Comparison of ENCODE assay signal across 29 cellular contexts in genomic region chr3:147396709-147397046, GRCh38. TPM values are rescaled to one million over a fixed set of nuclear protein-coding genes. Genes with fewer than 3 reads are reported as not detected.
DNase-seq lines count a peak whose midpoint lies in the region; FAIRE-seq and TF ChIP-seq lines count a peak whose summit lies in the region.
"Had no signal": no experiment of that assay in that cellular context is flagged by ENCODE, and none has a peak within 500 bp of the region (broad histone marks: within the 10 kb centered on the region; RNA-seq: fewer than 3 reads in every experiment).

No MANE protein-coding gene starts in this region.

- H3K23ac ChIP-seq in H1 (ENCODE audit: insufficient read length): no peak overlapping the region

- H4K8ac ChIP-seq in H1 (ENCODE audit: extremely low read depth, insufficient read depth, low read length): peak overlapping the region; percentile 72; the same call in 1 of the 2 replicates

- peaks cover 25% of the 10 kb centered on the region for H3K23me2 ChIP-seq in H1 (ENCODE audit: low read depth, low read length)

- CTCF ChIA-PET in H1 (lab: Charles Lee; ENCODE audit: partially characterized antibody): interaction anchor here (0.7 to 27.3 kb wide), 15 partner anchors 7 to 264 kb away, joined by 3 to 485 read pairs (median 4); partner anchors contain the start of genes ZIC1 and ZIC4

- no peak for FAIRE-seq in H1 (lab: Jason Lieb, UNC)
- FAIRE-seq: frontal cortex, keratinocyte, TTC549 had no signal

- H3K4me3 Mint-ChIP-seq in nephron progenitor cell (peak overlapping the region; percentile 32), type B pancreatic cell (peak overlapping the region; percentile 88)
- H3K4me3 Mint-ChIP-seq: activated naive CD8-positive, alpha-beta T cell treated with anti-CD3 and anti-CD28 coated beads, Interleukin-2, amount 50 U/mL, for 24 hours; natural killer cell had no signal

- no peak overlapping the region for H3K18ac ChIP-seq in H1 (ENCODE audit: extremely low read depth, low read length)

- no peak overlapping the region for H3K56ac ChIP-seq in H1 (replicated peaks; ENCODE audit: insufficient read length, low read depth, low read length)

- H3K4me1 Mint-ChIP-seq in nephron progenitor cell (peaks cover 60% of the 10 kb centered on the region), type B pancreatic cell (ENCODE audit: unreplicated experiment) (peaks cover 28% of the 10 kb centered on the region)

- H2AFZ ChIP-seq in H1 (ENCODE audit: low read length): no peak overlapping the region

- H2BK120ac ChIP-seq in H1 (replicated peaks; ENCODE audit: low read depth, low read length): no peak overlapping the region

- H3K36me3 Mint-ChIP-seq in nephron progenitor cell (ENCODE audit: low read depth) (no peaks in the 10 kb centered on the region), type B pancreatic cell (peaks cover 21% of the 10 kb centered on the region)

- H2BK5ac ChIP-seq in H1 (ENCODE audit: low read depth, low read length): no peak overlapping the region

- H3K9me3 ChIP-seq in H1 (ENCODE audit: insufficient read depth in 2 of 2, low read depth in 1 of 2, low read length in 1 of 2): no peaks in the 10 kb centered on the region
- H3K9me3 ChIP-seq: colonic mucosa had no signal

- peaks cover 4 to 43% (median 20%) of the 10 kb centered on the region in 4 experiments for H3K4me1 ChIP-seq in H1 (replicated peaks in 1 of 4; ENCODE audit: control insufficient read depth in 3 of 4, insufficient read depth in 4 of 4, low read length in 3 of 4)
- H3K4me1 ChIP-seq: colonic mucosa had no signal

- H3K4ac ChIP-seq in H1 (replicated peaks; ENCODE audit: insufficient read length, low read depth, low read length): no peak overlapping the region

- H2BK20ac ChIP-seq in H1 (ENCODE audit: low read length): no peak overlapping the region

- no peak overlapping the region for H2BK15ac ChIP-seq in H1 (ENCODE audit: low read length)

- no peaks in the 10 kb centered on the region; the same call in 1 of the 2 replicates for H3K79me1 ChIP-seq in H1 (ENCODE audit: low read depth, low read length)

- no peaks in the 10 kb centered on the region for H3K9me3 Mint-ChIP-seq in nephron progenitor cell
- no peaks in the 10 kb centered on the region for H3K9me3 Mint-ChIP-seq in type B pancreatic cell
- H3K9me3 Mint-ChIP-seq: activated naive CD8-positive, alpha-beta T cell treated with anti-CD3 and anti-CD28 coated beads, Interleukin-2, amount 50 U/mL, for 24 hours had no signal

- H3K27me3 Mint-ChIP-seq in nephron progenitor cell (ENCODE audit: low read depth, poor library complexity) (peaks cover 99% of the 10 kb centered on the region), type B pancreatic cell (peaks cover 96% of the 10 kb centered on the region)

- no peak for TF ChIP-seq CTCF in H1 (IDR thresholded peaks at IDR 0.05; ENCODE audit: control extremely low read depth in 1 of 3, insufficient read depth in 1 of 3, low read depth in 1 of 3, low read length in 3 of 3)
- no peak for TF ChIP-seq CTCF in nephron progenitor cell (IDR thresholded peaks at IDR 0.05)
- no peak for TF ChIP-seq CTCF in type B pancreatic cell (conservative IDR thresholded peaks at IDR 0.05)

- peak; percentile 40 for DNase-seq in activated CD8-positive, alpha-beta memory T cell treated with anti-CD3 and anti-CD28 coated beads for 24 hours
- DNase-seq in activated CD8-positive, alpha-beta memory T cell treated with anti-CD3 and anti-CD28 coated beads, Interleukin-2, amount 50 U/mL, for 4 hours: no peak
- DNase-seq in H1 (ENCODE audit: low read depth in 1 of 2, low spot score in 2 of 2) (no peak), nephron progenitor cell (no peak), type B pancreatic cell (ENCODE audit: extremely low spot score, unreplicated experiment) (no peak), HUDEP-2 (lab: John Stamatoyannopoulos, UW; ENCODE audit: unreplicated experiment in 76 of 76) (no peak), NCI-H187 (lab: John Stamatoyannopoulos, UW) (no peak)
- DNase-seq in activated CD4-positive, alpha-beta T cell treated with anti-CD3 and anti-CD28 coated beads, Interleukin-2, amount 50 U/mL, for 48 hours: no peak
- DNase-seq: activated gamma-delta T cell treated with Interleukin-2 at 50 U/mL for 16 hours; activated naive CD8-positive, alpha-beta T cell treated with anti-CD3 and anti-CD28 coated beads, Interleukin-2, amount 50 U/mL, for 24 hours; activated T-cell treated with anti-CD3 and anti-CD28 coated beads, Interleukin-2, amount 50 U/mL, for 1 hour; Calu3; colonic mucosa; HFFc6; Kasumi-1; MV-4-11; natural killer cell; NCI-H146; NCI-H446; stimulated activated naive CD4-positive, alpha-beta T cell; T-helper 1 cell had no signal

- no peak for TF ChIP-seq RAD21 in H1 (IDR thresholded peaks at IDR 0.05 in 1 of 2, conservative IDR thresholded peaks at IDR 0.05 in 1 of 2; ENCODE audit: low read depth in 2 of 2, low read length in 2 of 2)

- no peaks in the 10 kb centered on the region for H3K36me3 ChIP-seq in H1 (ENCODE audit: control insufficient read depth in 2 of 4, insufficient read depth in 4 of 4, low read length in 3 of 4)
- H3K36me3 ChIP-seq: colonic mucosa, esophagus muscularis mucosa had no signal

- POLR2A ChIA-PET in H1 (lab: Charles Lee; ENCODE audit: partially characterized antibody): interaction anchor here (0.6 to 3.1 kb wide), 10 partner anchors 9 to 27 kb away, joined by 3 to 24 read pairs (median 4); no protein-coding TSS in a partner anchor

- H3K27ac ChIP-seq in H1 (ENCODE audit: low read depth, low read length): no peak overlapping the region
- H3K27ac ChIP-seq: 22Rv1, colonic mucosa, esophagus muscularis mucosa had no signal

- no peak overlapping the region for H3K27ac Mint-ChIP-seq in nephron progenitor cell
- H3K27ac Mint-ChIP-seq in type B pancreatic cell: peak overlapping the region; percentile 86
- H3K27ac Mint-ChIP-seq: activated naive CD8-positive, alpha-beta T cell treated with anti-CD3 and anti-CD28 coated beads, Interleukin-2, amount 50 U/mL, for 24 hours; CD14-positive monocyte; HFFc6; natural killer cell had no signal

- H3K4me2 ChIP-seq in H1 (ENCODE audit: insufficient read depth in 1 of 2, low read depth in 2 of 2, low read length in 2 of 2): peak overlapping the region; percentile 77 to 95

- peaks cover 47 to 86% (median 79%) of the 10 kb centered on the region in 4 experiments for H3K27me3 ChIP-seq in H1 (replicated peaks in 1 of 4; ENCODE audit: control insufficient read depth in 3 of 4, extremely low read depth in 1 of 4, insufficient read depth in 3 of 4, low read length in 3 of 4)

- no peak for TF ChIP-seq POLR2A in H1 (IDR thresholded peaks at IDR 0.05; ENCODE audit: control extremely low read depth in 1 of 2, low read depth in 2 of 2, low read length in 2 of 2)

- H3K79me2 ChIP-seq in H1 (ENCODE audit: control insufficient read depth in 1 of 2, insufficient read depth in 2 of 2, low read length in 2 of 2): no peaks in the 10 kb centered on the region

- H3K14ac ChIP-seq in H1 (ENCODE audit: insufficient read length): no peak overlapping the region

- H4K20me1 ChIP-seq in H1 (replicated peaks in 1 of 2; ENCODE audit: control insufficient read depth in 1 of 2, insufficient read depth in 2 of 2, low read length in 2 of 2): peaks cover 0 to 7% of the 10 kb centered on the region in 2 experiments

- no peak overlapping the region for H4K5ac ChIP-seq in H1 (ENCODE audit: insufficient read length, low read depth, low read length)

- no peak overlapping the region for H3K9ac ChIP-seq in H1 (replicated peaks in 1 of 4; ENCODE audit: extremely low read depth in 1 of 4, low read depth in 3 of 4, low read length in 3 of 4)

- peak overlapping the region; percentile 2 to 68 (median 43); a peak in 5 of 8 replicates for H3K4me3 ChIP-seq in H1 (ENCODE audit: extremely low read depth in 1 of 4, insufficient read depth in 2 of 4, low read depth in 3 of 4, low read length in 4 of 4)
- H3K4me3 ChIP-seq: colonic mucosa, esophagus muscularis mucosa had no signal

- no peak overlapping the region for H4K91ac ChIP-seq in H1 (replicated peaks; ENCODE audit: insufficient read length, low read length)

- no peak overlapping the region for H2AK5ac ChIP-seq in H1 (ENCODE audit: low read depth, low read length)

- TF ChIP-seq EP300 in H1 (IDR thresholded peaks at IDR 0.05; ENCODE audit: borderline replicate concordance in 1 of 2, low read depth in 2 of 2, low read length in 2 of 2): no peak

- WGBS in H1 (ENCODE audit: extremely low coverage in 1 of 2, insufficient coverage in 1 of 2, insufficient read length in 1 of 2, insufficient replicate concordance in 2 of 2, low coverage in 1 of 2, low lambda C conversion rate in 2 of 2, missing lambda C conversion rate in 1 of 2), 2 experiments: 2% methylated on average over 17 of the region's 17 CpGs; no CpG with 5 or more reads in 1 of the 2 experiments

- H2BK12ac ChIP-seq in H1 (ENCODE audit: low read depth, low read length): peak overlapping the region; percentile 77; the same call in 1 of the 2 replicates

TF ChIP-seq in H1, 55 proteins besides CTCF, POLR2A, EP300 and RAD21 (continues in another document):
- TF ChIP-seq YY1 (IDR thresholded peaks at IDR 0.05; ENCODE audit: low read depth, low read length) (peak; percentile 0; the same call in 1 of the 2 replicates), SIN3A (conservative IDR thresholded peaks at IDR 0.05 in 1 of 2, IDR thresholded peaks at IDR 0.05 in 1 of 2; ENCODE audit: low read depth in 1 of 2, low read length in 2 of 2) (no peak), TAF1 (IDR thresholded peaks at IDR 0.05; ENCODE audit: low read depth, low read length) (no peak)

RNA-seq across cellular contexts. Expression of gene ZIC4, which starts 9.7 kb away (rescaled TPM):
- total RNA-seq in H1 (2021; fragmentation: NEBNext Ultra II Directional; extraction: Animal tissue kit (Norgen Biotek cat#: 25700)): 0.13 TPM in 1 of 2 replicates, not detected in the other
- 0.03 and 0.31 TPM in 2 replicates for polyA plus RNA-seq in H1 (2011; rRNA removed)
- polyA plus RNA-seq in H1 (2011; cell fraction: cytosol; rRNA removed): 0.08 TPM
- polyA plus RNA-seq in H1 (2011; cell fraction: nucleus; rRNA removed): 0.27 TPM
- 0.27 TPM in 1 of 4 replicates, not detected in the others for polyA plus RNA-seq in H1 (2012, experiment 1 of 2)
- polyA plus RNA-seq in H1 (2012, experiment 2 of 2): 0.08 TPM
- polyA plus RNA-seq in H1 (2013, experiment 1 of 2): 0.06 TPM
- polyA plus RNA-seq in H1 (2013, experiment 2 of 2): 0.06 TPM
- polyA minus RNA-seq in H1 (2011; rRNA and poly(A)+ RNA removed): not detected in 2 replicates
- not detected for polyA minus RNA-seq in H1 (2011; cell fraction: cytosol; rRNA and poly(A)+ RNA removed)
- 0.60 TPM for polyA minus RNA-seq in H1 (2011; cell fraction: nucleus; rRNA and poly(A)+ RNA removed)
- 40.2 TPM in 1 of 2 replicates, not detected in the other for total RNA-seq in type B pancreatic cell (ENCODE audit: low replicate concordance)
- total RNA-seq: Calu3, colonic mucosa, esophagus muscularis mucosa, natural killer cell, OCI-LY7 had no signal
- polyA plus RNA-seq: CD14-positive monocyte, keratinocyte, thymus had no signal

RNA-seq across cellular contexts. Expression of gene ZIC1, which starts 12.5 kb away (rescaled TPM):
- 1.5 and 2.2 TPM in 2 replicates for total RNA-seq in H1 (2021; fragmentation: NEBNext Ultra II Directional; extraction: Animal tissue kit (Norgen Biotek cat#: 25700))
- polyA plus RNA-seq in H1 (2011; rRNA removed): 0.80 and 3.6 TPM in 2 replicates
- polyA plus RNA-seq in H1 (2011; cell fraction: cytosol; rRNA removed): 1.7 TPM
- polyA plus RNA-seq in H1 (2011; cell fraction: nucleus; rRNA removed): 2.7 TPM
- polyA plus RNA-seq in H1 (2012, experiment 1 of 2): 0.27 to 0.77 TPM (median 0.60 TPM) in 4 replicates
- 0.08 TPM for polyA plus RNA-seq in H1 (2012, experiment 2 of 2)
- polyA plus RNA-seq in H1 (2013, experiment 1 of 2): 1.4 TPM
- polyA plus RNA-seq in H1 (2013, experiment 2 of 2): 0.75 TPM
- polyA minus RNA-seq in H1 (2011; rRNA and poly(A)+ RNA removed): 0.07 and 0.47 TPM in 2 replicates
- 1.6 TPM for polyA minus RNA-seq in H1 (2011; cell fraction: cytosol; rRNA and poly(A)+ RNA removed)
- polyA minus RNA-seq in H1 (2011; cell fraction: nucleus; rRNA and poly(A)+ RNA removed): 2.4 TPM
- 184 TPM in 1 of 2 replicates, not detected in the other for total RNA-seq in type B pancreatic cell (ENCODE audit: low replicate concordance)
- total RNA-seq: Calu3, esophagus muscularis mucosa, natural killer cell, OCI-LY7 had no signal
- polyA plus RNA-seq: CD14-positive monocyte, keratinocyte had no signal
